In genomic region chr9:130443840-130444492, GRCh38 we compare ENCODE assay signal across 8 cellular contexts. TPM values are rescaled to one million over a fixed set of nuclear protein-coding genes. Genes with fewer than 3 reads are reported as not detected.
DNase-seq lines count a peak whose midpoint lies in the region; ATAC-seq and TF ChIP-seq lines count a peak whose summit lies in the region.

No MANE protein-coding gene starts in this region.

- H3K9me3 ChIP-seq in upper lobe of right lung = peaks cover 7% of the 10 kb centered on the region

- intact Hi-C loops in upper lobe of right lung (cut with DNase I) = no loop called here

- peak overlapping the region; percentile 64 for H3K4me3 ChIP-seq in upper lobe of right lung

- H3K27ac Mint-ChIP-seq in activated naive CD8-positive, alpha-beta T cell = no peak overlapping the region
- no peak overlapping the region for H3K27ac Mint-ChIP-seq in activated naive CD8-positive, alpha-beta T cell treated with anti-CD3 and anti-CD28 coated beads, Interleukin-2, amount 50 U/mL, for 24 hours
- no peak overlapping the region for H3K27ac Mint-ChIP-seq in effector memory CD8-positive, alpha-beta T cell
- no peak overlapping the region for H3K27ac Mint-ChIP-seq in naive thymus-derived CD8-positive, alpha-beta T cell

- H3K27me3 ChIP-seq in upper lobe of right lung = no peaks in the 10 kb centered on the region

- peaks cover 8% of the 10 kb centered on the region for H3K9me3 Mint-ChIP-seq in activated naive CD8-positive, alpha-beta T cell (ENCODE audit: low read depth)
- H3K9me3 Mint-ChIP-seq in activated naive CD8-positive, alpha-beta T cell treated with anti-CD3 and anti-CD28 coated beads, Interleukin-2, amount 50 U/mL, for 24 hours = peaks cover 14% of the 10 kb centered on the region
- peaks cover 0 to 5% of the 10 kb centered on the region in 2 donors for H3K9me3 Mint-ChIP-seq in effector memory CD8-positive, alpha-beta T cell
- peaks cover 0 to 30% (median 12%) of the 10 kb centered on the region in 9 donors for H3K9me3 Mint-ChIP-seq in naive thymus-derived CD8-positive, alpha-beta T cell

- H3K27ac ChIP-seq in upper lobe of right lung = no peak overlapping the region

- no peak for DNase-seq in activated naive CD8-positive, alpha-beta T cell treated with anti-CD3 and anti-CD28 coated beads, Interleukin-2, amount 50 U/mL, for 24 hours
- no peak for DNase-seq in effector memory CD8-positive, alpha-beta T cell
- no peak for DNase-seq in naive thymus-derived CD8-positive, alpha-beta T cell
- no peak for DNase-seq in upper lobe of right lung
- DNase-seq in NCI-H1930 (lab: John Stamatoyannopoulos, UW) = no peak
- no peak for DNase-seq in NCI-H2171 treated with DMSO at 0.1 percent for 48 hours (lab: John Stamatoyannopoulos, UW)

- H3K27me3 Mint-ChIP-seq in activated naive CD8-positive, alpha-beta T cell = peaks cover 18% of the 10 kb centered on the region
- H3K27me3 Mint-ChIP-seq in activated naive CD8-positive, alpha-beta T cell treated with anti-CD3 and anti-CD28 coated beads, Interleukin-2, amount 50 U/mL, for 24 hours = peaks cover 34% of the 10 kb centered on the region
- peaks cover 32 to 57% of the 10 kb centered on the region in 2 donors for H3K27me3 Mint-ChIP-seq in effector memory CD8-positive, alpha-beta T cell
- peaks cover 8 to 58% (median 38%) of the 10 kb centered on the region in 5 donors for H3K27me3 Mint-ChIP-seq in naive thymus-derived CD8-positive, alpha-beta T cell

- H3K36me3 ChIP-seq in upper lobe of right lung = no peaks in the 10 kb centered on the region

- H3K4me3 Mint-ChIP-seq in activated naive CD8-positive, alpha-beta T cell = peak overlapping the region; percentile 35
- H3K4me3 Mint-ChIP-seq in activated naive CD8-positive, alpha-beta T cell treated with anti-CD3 and anti-CD28 coated beads, Interleukin-2, amount 50 U/mL, for 24 hours = no peak overlapping the region
- peak overlapping the region; percentile 23 to 25 for H3K4me3 Mint-ChIP-seq in effector memory CD8-positive, alpha-beta T cell
- peak overlapping the region in 8 of 10 donors; percentile 12 to 60 (median 42) for H3K4me3 Mint-ChIP-seq in naive thymus-derived CD8-positive, alpha-beta T cell

- H3K4me1 Mint-ChIP-seq in activated naive CD8-positive, alpha-beta T cell (ENCODE audit: low read depth) = peaks cover 2% of the 10 kb centered on the region
- peaks cover 9% of the 10 kb centered on the region for H3K4me1 Mint-ChIP-seq in activated naive CD8-positive, alpha-beta T cell treated with anti-CD3 and anti-CD28 coated beads, Interleukin-2, amount 50 U/mL, for 24 hours
- H3K4me1 Mint-ChIP-seq in effector memory CD8-positive, alpha-beta T cell (ENCODE audit: low read depth in 2 of 2) = no peaks in the 10 kb centered on the region
- peaks cover 0 to 2% (median 2%) of the 10 kb centered on the region in 4 donors for H3K4me1 Mint-ChIP-seq in naive thymus-derived CD8-positive, alpha-beta T cell

- no peak for TF ChIP-seq CTCF in upper lobe of right lung (IDR thresholded peaks at IDR 0.05)

- no peak for ATAC-seq in activated naive CD8-positive, alpha-beta T cell treated with anti-CD3 and anti-CD28 coated beads, Interleukin-2, amount 50 U/mL, for 24 hours
- no peak for ATAC-seq in effector memory CD8-positive, alpha-beta T cell (replicated peaks)
- ATAC-seq in naive thymus-derived CD8-positive, alpha-beta T cell = no peak
- ATAC-seq in upper lobe of right lung (no peak), GM19395 (IDR thresholded peaks at IDR 0.05; ENCODE audit: unreplicated experiment) (no peak)

- peaks cover 2% of the 10 kb centered on the region for H3K36me3 Mint-ChIP-seq in activated naive CD8-positive, alpha-beta T cell
- H3K36me3 Mint-ChIP-seq in activated naive CD8-positive, alpha-beta T cell treated with anti-CD3 and anti-CD28 coated beads, Interleukin-2, amount 50 U/mL, for 24 hours (ENCODE audit: low read depth) = no peaks in the 10 kb centered on the region
- peaks cover 2% of the 10 kb centered on the region for H3K36me3 Mint-ChIP-seq in effector memory CD8-positive, alpha-beta T cell (ENCODE audit: insufficient read depth)
- peaks cover 2 to 15% (median 11%) of the 10 kb centered on the region in 3 donors for H3K36me3 Mint-ChIP-seq in naive thymus-derived CD8-positive, alpha-beta T cell

- H3K4me1 ChIP-seq in upper lobe of right lung = peaks cover 38% of the 10 kb centered on the region

- POLR2A ChIA-PET in naive thymus-derived CD8-positive, alpha-beta T cell (lab: Charles Lee) = no interaction called here

RNA-seq across cellular contexts. Expression of gene ASS1, which starts 0.8 kb away (rescaled TPM):
- total RNA-seq in naive thymus-derived CD8-positive, alpha-beta T cell = not detected
- polyA plus RNA-seq in naive thymus-derived CD8-positive, alpha-beta T cell = not detected
- 96.0 TPM for total RNA-seq in upper lobe of right lung

Comparison
In these comparisons a context has a peak if more than half of its experiments do, and no peak if none do; other contexts are left out.
1. RNA of gene ASS1, which starts 0.8 kb away (total RNA-seq): 96.0 TPM in upper lobe of right lung (single experiment); not detected in naive thymus-derived CD8-positive, alpha-beta T cell; every median in the first group is over 10 times any median in the second.